30 cellular contexts compared by ENCODE assay signal in genomic region chr1:28716336-28716735, GRCh38.
"Had no signal": no experiment of that assay in that cellular context is flagged by ENCODE, and none has a peak within 500 bp of the region (broad histone marks: within the 10 kb centered on the region; RNA-seq: fewer than 3 reads in every experiment).

No MANE protein-coding gene starts in this region.

- ATAC-seq: esophagus mucosa; gastrocnemius medialis; left lobe of liver; mucosa of descending colon; naive thymus-derived CD8-positive, alpha-beta T cell; psoas muscle; right cardiac atrium; stimulated activated memory B cell treated with anti-CD40 and anti-IgM and Interleukin-4, amounts not matched to agents 10 μg/mL and 1 μg/mL and 100 μg/mL, for 72 hours; stimulated activated naive CD8-positive, alpha-beta T cell treated with anti-CD3 and anti-CD28 coated beads, Interleukin-15, Interleukin-2, amounts not matched to agents 100 U/mL and 50 U/mL, for 24 hours; upper lobe of right lung had no signal

- H3K27me3 ChIP-seq: gastrocnemius medialis, ovary, sigmoid colon, spleen, suprapubic skin, transverse colon, upper lobe of right lung, uterus had no signal

- H3K36me3 ChIP-seq: ovary, uterus had no signal

- H3K4me1 Mint-ChIP-seq: mesothelial cell of epicardium, nephron progenitor cell had no signal

- H3K9me3 ChIP-seq: gastrocnemius medialis, mucosa of descending colon, ovary, psoas muscle, sigmoid colon, spleen, suprapubic skin, transverse colon, upper lobe of right lung, uterus had no signal

- FAIRE-seq: colon, kidney had no signal

- H3K4me3 Mint-ChIP-seq: endodermal cell; memory B cell; mesothelial cell of epicardium; naive thymus-derived CD8-positive, alpha-beta T cell; nephron progenitor cell; stimulated activated memory B cell treated with anti-CD40 and anti-IgM and Interleukin-4, amounts not matched to agents 10 μg/mL and 1 μg/mL and 100 μg/mL, for 72 hours had no signal

- H3K27ac Mint-ChIP-seq: endodermal cell; memory B cell; mesothelial cell of epicardium; nephron progenitor cell; stimulated activated memory B cell treated with anti-CD40 and anti-IgM and Interleukin-4, amounts not matched to agents 10 μg/mL and 1 μg/mL and 100 μg/mL, for 72 hours had no signal

- DNase-seq: effector CD8-positive, alpha-beta T cell; endodermal cell; foreskin fibroblast; gastrocnemius medialis; head of caudate nucleus; kidney; mucosa of descending colon; naive thymus-derived CD8-positive, alpha-beta T cell; nephron progenitor cell; nucleus accumbens; ovary; psoas muscle; right cardiac atrium; sigmoid colon; spleen; stimulated activated CD4-positive, alpha-beta T cell treated with anti-CD3 and anti-CD28 coated beads, Interleukin-4, amount 100 ng/mL, for 4 hours; stimulated activated naive CD8-positive, alpha-beta T cell treated with anti-CD3 and anti-CD28 coated beads, Interleukin-15, Interleukin-2, amounts not matched to agents 100 U/mL and 50 U/mL, for 24 hours; transverse colon; upper lobe of right lung; uterus had no signal

- H3K27ac ChIP-seq: epithelial cell of prostate, gastrocnemius medialis, ovary, psoas muscle, sigmoid colon, skin epidermis, suprapubic skin, transverse colon, upper lobe of right lung, uterus had no signal

- H3K4me1 ChIP-seq: sigmoid colon, spleen, transverse colon, upper lobe of right lung, uterus had no signal

- H3K4me3 ChIP-seq: gastrocnemius medialis, lung, mucosa of descending colon, ovary, psoas muscle, sigmoid colon, skin epidermis, spleen, suprapubic skin, transverse colon, upper lobe of right lung, uterus had no signal

- H3K9me3 Mint-ChIP-seq: endodermal cell; memory B cell; mesothelial cell of epicardium; naive thymus-derived CD8-positive, alpha-beta T cell; nephron progenitor cell; stimulated activated memory B cell treated with anti-CD40 and anti-IgM and Interleukin-4, amounts not matched to agents 10 μg/mL and 1 μg/mL and 100 μg/mL, for 72 hours had no signal

- H3K27me3 Mint-ChIP-seq: memory B cell; naive thymus-derived CD8-positive, alpha-beta T cell; stimulated activated memory B cell treated with anti-CD40 and anti-IgM and Interleukin-4, amounts not matched to agents 10 μg/mL and 1 μg/mL and 100 μg/mL, for 72 hours had no signal
